ENCODE assay signal across 1 cellular context in genomic region chr17:74454197-74455024, GRCh38.
TF ChIP-seq lines count a peak whose summit lies in the region.

No MANE protein-coding gene starts in this region.

TF ChIP-seq in HepG2, 621 proteins besides CTCF, POLR2A, EP300 and RAD21 (continued from another document and continues in another):
- TF ChIP-seq CEBPZ (IDR thresholded peaks at IDR 0.05; ENCODE audit: low read length) (no peak), REST (IDR thresholded peaks at IDR 0.05; ENCODE audit: borderline replicate concordance in 1 of 2, low read depth in 1 of 2, low read length in 2 of 2) (no peak), NFRKB (IDR thresholded peaks at IDR 0.05) (no peak), ASH2L (IDR thresholded peaks at IDR 0.05; ENCODE audit: insufficient read length, low read depth, low read length) (peak; percentile 44), BRF2 (CRISPR knock-in tag; IDR thresholded peaks at IDR 0.05) (peak; percentile 68; the same call in 1 of the 2 replicates), ZNF577 (CRISPR knock-in tag; IDR thresholded peaks at IDR 0.05; ENCODE audit: borderline replicate concordance, low read depth) (no peak), NFE2L1 (CRISPR knock-in tag; IDR thresholded peaks at IDR 0.05; ENCODE audit: borderline replicate concordance) (no peak; the same call in 1 of the 2 replicates), ZIK1 (CRISPR knock-in tag; IDR thresholded peaks at IDR 0.05; ENCODE audit: borderline replicate concordance, low read depth) (no peak), PATZ1 (CRISPR knock-in tag; IDR thresholded peaks at IDR 0.05) (peak; percentile 96), SOX13 (IDR thresholded peaks at IDR 0.05) (no peak), SOX13 (CRISPR knock-in tag; conservative IDR thresholded peaks at IDR 0.05 in 1 of 2, IDR thresholded peaks at IDR 0.05 in 1 of 2) (peak in 1 of 2 experiments; percentile 60; a peak in 1 of 4 replicates), ZNF136 (CRISPR knock-in tag; IDR thresholded peaks at IDR 0.05; ENCODE audit: low read depth) (peak; percentile 96; the same call in 1 of the 2 replicates), ZFYVE20 (CRISPR knock-in tag; IDR thresholded peaks at IDR 0.05; ENCODE audit: borderline replicate concordance, low read depth) (no peak), ZNF235 (CRISPR knock-in tag; IDR thresholded peaks at IDR 0.05; ENCODE audit: borderline replicate concordance) (0 out of 2 replicates have a peak, but pooled peaks have one; percentile 50), ZBTB38 (CRISPR knock-in tag; IDR thresholded peaks at IDR 0.05) (peak; percentile 32; the same call in 1 of the 2 replicates), HIVEP1 (CRISPR knock-in tag; IDR thresholded peaks at IDR 0.05) (peak; percentile 66), PAWR (CRISPR knock-in tag; IDR thresholded peaks at IDR 0.05; ENCODE audit: borderline replicate concordance) (peak; percentile 55; the same call in 1 of the 2 replicates), FOXO1 (CRISPR knock-in tag; IDR thresholded peaks at IDR 0.05) (peak; percentile 27; the same call in 1 of the 2 replicates), SP1 (IDR thresholded peaks at IDR 0.05) (no peak), SP1 (CRISPR knock-in tag; IDR thresholded peaks at IDR 0.05) (peak; percentile 67), MEIS1 (CRISPR knock-in tag; IDR thresholded peaks at IDR 0.05; ENCODE audit: borderline replicate concordance) (peak; percentile 79), ZFP37 (CRISPR knock-in tag; IDR thresholded peaks at IDR 0.05; ENCODE audit: borderline replicate concordance) (no peak; the same call in 1 of the 2 replicates), TMF1 (CRISPR knock-in tag; IDR thresholded peaks at IDR 0.05; ENCODE audit: low read depth) (no peak; the same call in 1 of the 2 replicates), ELK4 (CRISPR knock-in tag; IDR thresholded peaks at IDR 0.05; ENCODE audit: borderline replicate concordance) (0 out of 2 replicates have a peak, but pooled peaks have one; percentile 19), ZSCAN22 (CRISPR knock-in tag; IDR thresholded peaks at IDR 0.05) (peak; percentile 24; the same call in 1 of the 2 replicates), FOXC1 (CRISPR knock-in tag; IDR thresholded peaks at IDR 0.05; ENCODE audit: borderline replicate concordance) (peak; percentile 79), THRA (CRISPR knock-in tag; IDR thresholded peaks at IDR 0.05; ENCODE audit: borderline replicate concordance) (no peak), ZNF501 (CRISPR knock-in tag; IDR thresholded peaks at IDR 0.05) (peak; percentile 61; the same call in 1 of the 2 replicates), ZKSCAN8 (CRISPR knock-in tag; IDR thresholded peaks at IDR 0.05; ENCODE audit: borderline replicate concordance) (0 out of 2 replicates have a peak, but pooled peaks have one; percentile 35), NPAS2 (CRISPR knock-in tag; IDR thresholded peaks at IDR 0.05; ENCODE audit: borderline replicate concordance) (0 out of 2 replicates have a peak, but pooled peaks have one; percentile 26), ZNF567 (CRISPR knock-in tag; IDR thresholded peaks at IDR 0.05; ENCODE audit: borderline replicate concordance) (no peak), ZNF101 (CRISPR knock-in tag; IDR thresholded peaks at IDR 0.05; ENCODE audit: borderline replicate concordance, low read depth) (no peak), NCOA2 (CRISPR knock-in tag; IDR thresholded peaks at IDR 0.05) (0 out of 2 replicates have a peak, but pooled peaks have one; percentile 28), ZNF446 (CRISPR knock-in tag; IDR thresholded peaks at IDR 0.05) (no peak), ZNF574 (CRISPR knock-in tag; IDR thresholded peaks at IDR 0.05) (peak; percentile 50; the same call in 1 of the 2 replicates), ARNTL (CRISPR knock-in tag; IDR thresholded peaks at IDR 0.05) (peak; percentile 18), SALL1 (CRISPR knock-in tag; IDR thresholded peaks at IDR 0.05) (peak; percentile 73), ISL2 (CRISPR knock-in tag; IDR thresholded peaks at IDR 0.05) (no peak), ZNF20 (CRISPR knock-in tag; IDR thresholded peaks at IDR 0.05) (0 out of 2 replicates have a peak, but pooled peaks have one; percentile 43), ZNF883 (CRISPR knock-in tag; IDR thresholded peaks at IDR 0.05; ENCODE audit: not compliant biosample characterization) (peak; percentile 86), ZNF24 (IDR thresholded peaks at IDR 0.05) (no peak), FOXK1 (CRISPR knock-in tag; IDR thresholded peaks at IDR 0.05; ENCODE audit: borderline replicate concordance, low read depth) (peak; percentile 62), ZNF180 (CRISPR knock-in tag; IDR thresholded peaks at IDR 0.05; ENCODE audit: borderline replicate concordance, low read depth) (0 out of 2 replicates have a peak, but pooled peaks have one; percentile 21), DMAP1 (CRISPR knock-in tag; IDR thresholded peaks at IDR 0.05) (peak; percentile 42; the same call in 1 of the 2 replicates), TCF7L2 (IDR thresholded peaks at IDR 0.05; ENCODE audit: low read depth, low read length) (no peak), NCOA5 (CRISPR knock-in tag; IDR thresholded peaks at IDR 0.05) (no peak), CEBPG (CRISPR knock-in tag; IDR thresholded peaks at IDR 0.05) (0 out of 2 replicates have a peak, but pooled peaks have one; percentile 4), ZSCAN5A (CRISPR knock-in tag; IDR thresholded peaks at IDR 0.05; ENCODE audit: borderline replicate concordance) (0 out of 2 replicates have a peak, but pooled peaks have one; percentile 19)
